1 cellular context compared by ENCODE assay signal in the genomic region with DNA sequence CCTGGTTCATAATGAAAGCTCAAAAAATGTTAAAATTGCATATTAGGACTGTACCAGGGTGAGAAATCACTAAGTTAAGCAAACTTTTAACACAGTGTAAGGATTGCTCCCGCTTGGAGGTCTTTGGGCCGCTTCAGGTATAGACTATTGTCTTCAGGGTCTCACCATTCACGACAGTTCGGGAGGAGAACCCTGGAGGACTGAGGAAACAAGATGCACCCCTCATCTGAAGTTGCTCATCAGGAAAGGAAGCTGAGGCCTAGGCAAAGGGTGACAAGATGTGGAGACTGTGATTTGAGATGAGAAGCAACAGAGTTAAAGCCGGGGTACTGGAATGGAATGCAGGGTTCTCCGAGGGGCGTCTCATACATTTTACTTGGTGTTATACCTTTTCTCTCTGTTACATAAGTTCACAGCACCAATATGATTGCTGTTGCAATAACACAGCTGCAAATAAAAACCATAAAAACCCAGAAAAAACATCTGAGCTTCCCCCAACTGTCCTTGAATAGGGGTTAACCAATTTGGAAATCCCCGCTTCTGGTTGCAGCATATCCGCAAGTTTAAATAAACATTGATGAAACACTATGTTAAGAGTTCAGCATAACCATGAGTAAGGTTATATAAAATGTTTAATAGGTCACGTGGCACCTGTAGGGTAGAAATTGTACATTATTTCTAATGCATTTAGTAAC.
TF ChIP-seq lines count a peak whose summit lies in the region.

No MANE protein-coding gene starts in this region.

TF ChIP-seq in HepG2, 621 proteins besides CTCF, POLR2A, EP300 and RAD21 (continued from another document):
- no peak for TF ChIP-seq PHF8 (CRISPR knock-in tag; IDR thresholded peaks at IDR 0.05)
- TF ChIP-seq RXRB (CRISPR knock-in tag; IDR thresholded peaks at IDR 0.05; ENCODE audit: borderline replicate concordance): peak; percentile 14; the same call in 1 of the 2 replicates
- no peak for TF ChIP-seq ZNF790 (CRISPR knock-in tag; IDR thresholded peaks at IDR 0.05; ENCODE audit: borderline replicate concordance)
- TF ChIP-seq ZKSCAN5 (CRISPR knock-in tag; IDR thresholded peaks at IDR 0.05): no peak
- no peak for TF ChIP-seq USF2 (IDR thresholded peaks at IDR 0.05; ENCODE audit: low read depth, low read length)
- TF ChIP-seq USF2 (CRISPR knock-in tag; IDR thresholded peaks at IDR 0.05; ENCODE audit: borderline replicate concordance): peak; percentile 49; the same call in 1 of the 2 replicates
- no peak for TF ChIP-seq DMAP1 (CRISPR knock-in tag; IDR thresholded peaks at IDR 0.05)
- TF ChIP-seq, protein P1, sequence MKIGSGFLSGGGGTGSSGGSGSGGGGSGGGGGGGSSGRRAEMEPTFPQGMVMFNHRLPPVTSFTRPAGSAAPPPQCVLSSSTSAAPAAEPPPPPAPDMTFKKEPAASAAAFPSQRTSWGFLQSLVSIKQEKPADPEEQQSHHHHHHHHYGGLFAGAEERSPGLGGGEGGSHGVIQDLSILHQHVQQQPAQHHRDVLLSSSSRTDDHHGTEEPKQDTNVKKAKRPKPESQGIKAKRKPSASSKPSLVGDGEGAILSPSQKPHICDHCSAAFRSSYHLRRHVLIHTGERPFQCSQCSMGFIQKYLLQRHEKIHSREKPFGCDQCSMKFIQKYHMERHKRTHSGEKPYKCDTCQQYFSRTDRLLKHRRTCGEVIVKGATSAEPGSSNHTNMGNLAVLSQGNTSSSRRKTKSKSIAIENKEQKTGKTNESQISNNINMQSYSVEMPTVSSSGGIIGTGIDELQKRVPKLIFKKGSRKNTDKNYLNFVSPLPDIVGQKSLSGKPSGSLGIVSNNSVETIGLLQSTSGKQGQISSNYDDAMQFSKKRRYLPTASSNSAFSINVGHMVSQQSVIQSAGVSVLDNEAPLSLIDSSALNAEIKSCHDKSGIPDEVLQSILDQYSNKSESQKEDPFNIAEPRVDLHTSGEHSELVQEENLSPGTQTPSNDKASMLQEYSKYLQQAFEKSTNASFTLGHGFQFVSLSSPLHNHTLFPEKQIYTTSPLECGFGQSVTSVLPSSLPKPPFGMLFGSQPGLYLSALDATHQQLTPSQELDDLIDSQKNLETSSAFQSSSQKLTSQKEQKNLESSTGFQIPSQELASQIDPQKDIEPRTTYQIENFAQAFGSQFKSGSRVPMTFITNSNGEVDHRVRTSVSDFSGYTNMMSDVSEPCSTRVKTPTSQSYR (CRISPR knock-in tag; IDR thresholded peaks at IDR 0.05; ENCODE audit: borderline replicate concordance): peak; percentile 30; the same call in 1 of the 2 replicates
- TF ChIP-seq TSC22D2 (CRISPR knock-in tag; IDR thresholded peaks at IDR 0.05; ENCODE audit: borderline replicate concordance): no peak
- TF ChIP-seq RELA (CRISPR knock-in tag; IDR thresholded peaks at IDR 0.05): peak; percentile 80; the same call in 1 of the 2 replicates
- TF ChIP-seq CEBPB (IDR thresholded peaks at IDR 0.05; ENCODE audit: borderline replicate concordance, low read depth, low read length): peak; percentile 78
- TF ChIP-seq, protein P2, sequence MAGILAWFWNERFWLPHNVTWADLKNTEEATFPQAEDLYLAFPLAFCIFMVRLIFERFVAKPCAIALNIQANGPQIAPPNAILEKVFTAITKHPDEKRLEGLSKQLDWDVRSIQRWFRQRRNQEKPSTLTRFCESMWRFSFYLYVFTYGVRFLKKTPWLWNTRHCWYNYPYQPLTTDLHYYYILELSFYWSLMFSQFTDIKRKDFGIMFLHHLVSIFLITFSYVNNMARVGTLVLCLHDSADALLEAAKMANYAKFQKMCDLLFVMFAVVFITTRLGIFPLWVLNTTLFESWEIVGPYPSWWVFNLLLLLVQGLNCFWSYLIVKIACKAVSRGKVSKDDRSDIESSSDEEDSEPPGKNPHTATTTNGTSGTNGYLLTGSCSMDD (CRISPR knock-in tag; IDR thresholded peaks at IDR 0.05): no peak
- TF ChIP-seq HDAC6 (IDR thresholded peaks at IDR 0.05; ENCODE audit: low read depth, low read length): no peak
- TF ChIP-seq HES4 (CRISPR knock-in tag; IDR thresholded peaks at IDR 0.05; ENCODE audit: borderline replicate concordance): no peak
- TF ChIP-seq ZNF382 (CRISPR knock-in tag; IDR thresholded peaks at IDR 0.05; ENCODE audit: borderline replicate concordance): no peak
- 0 out of 2 replicates have a peak, but pooled peaks have one; percentile 13 for TF ChIP-seq RARA (CRISPR knock-in tag; IDR thresholded peaks at IDR 0.05)
- no peak for TF ChIP-seq ZNF75D (CRISPR knock-in tag; IDR thresholded peaks at IDR 0.05; ENCODE audit: borderline replicate concordance)
- TF ChIP-seq, protein P3, sequence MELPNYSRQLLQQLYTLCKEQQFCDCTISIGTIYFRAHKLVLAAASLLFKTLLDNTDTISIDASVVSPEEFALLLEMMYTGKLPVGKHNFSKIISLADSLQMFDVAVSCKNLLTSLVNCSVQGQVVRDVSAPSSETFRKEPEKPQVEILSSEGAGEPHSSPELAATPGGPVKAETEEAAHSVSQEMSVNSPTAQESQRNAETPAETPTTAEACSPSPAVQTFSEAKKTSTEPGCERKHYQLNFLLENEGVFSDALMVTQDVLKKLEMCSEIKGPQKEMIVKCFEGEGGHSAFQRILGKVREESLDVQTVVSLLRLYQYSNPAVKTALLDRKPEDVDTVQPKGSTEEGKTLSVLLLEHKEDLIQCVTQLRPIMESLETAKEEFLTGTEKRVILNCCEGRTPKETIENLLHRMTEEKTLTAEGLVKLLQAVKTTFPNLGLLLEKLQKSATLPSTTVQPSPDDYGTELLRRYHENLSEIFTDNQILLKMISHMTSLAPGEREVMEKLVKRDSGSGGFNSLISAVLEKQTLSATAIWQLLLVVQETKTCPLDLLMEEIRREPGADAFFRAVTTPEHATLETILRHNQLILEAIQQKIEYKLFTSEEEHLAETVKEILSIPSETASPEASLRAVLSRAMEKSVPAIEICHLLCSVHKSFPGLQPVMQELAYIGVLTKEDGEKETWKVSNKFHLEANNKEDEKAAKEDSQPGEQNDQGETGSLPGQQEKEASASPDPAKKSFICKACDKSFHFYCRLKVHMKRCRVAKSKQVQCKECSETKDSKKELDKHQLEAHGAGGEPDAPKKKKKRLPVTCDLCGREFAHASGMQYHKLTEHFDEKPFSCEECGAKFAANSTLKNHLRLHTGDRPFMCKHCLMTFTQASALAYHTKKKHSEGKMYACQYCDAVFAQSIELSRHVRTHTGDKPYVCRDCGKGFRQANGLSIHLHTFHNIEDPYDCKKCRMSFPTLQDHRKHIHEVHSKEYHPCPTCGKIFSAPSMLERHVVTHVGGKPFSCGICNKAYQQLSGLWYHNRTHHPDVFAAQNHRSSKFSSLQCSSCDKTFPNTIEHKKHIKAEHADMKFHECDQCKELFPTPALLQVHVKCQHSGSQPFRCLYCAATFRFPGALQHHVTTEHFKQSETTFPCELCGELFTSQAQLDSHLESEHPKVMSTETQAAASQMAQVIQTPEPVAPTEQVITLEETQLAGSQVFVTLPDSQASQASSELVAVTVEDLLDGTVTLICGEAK (IDR thresholded peaks at IDR 0.05): no peak
- TF ChIP-seq, protein P3 (CRISPR knock-in tag; IDR thresholded peaks at IDR 0.05): no peak
- TF ChIP-seq ZNF660 (CRISPR knock-in tag; IDR thresholded peaks at IDR 0.05; ENCODE audit: borderline replicate concordance, low read depth): no peak
- no peak for TF ChIP-seq RARG (CRISPR knock-in tag; IDR thresholded peaks at IDR 0.05; ENCODE audit: low read depth)
- TF ChIP-seq ZNF607 (CRISPR knock-in tag; IDR thresholded peaks at IDR 0.05; ENCODE audit: borderline replicate concordance): no peak
- no peak for TF ChIP-seq ADNP (CRISPR knock-in tag; IDR thresholded peaks at IDR 0.05)
- peak; percentile 36; the same call in 1 of the 2 replicates for TF ChIP-seq GATAD2A (CRISPR knock-in tag; IDR thresholded peaks at IDR 0.05)
- TF ChIP-seq AGO1 (IDR thresholded peaks at IDR 0.05; ENCODE audit: low read depth, low read length, poor library complexity, severe bottlenecking): no peak
- TF ChIP-seq ZNF652 (CRISPR knock-in tag; IDR thresholded peaks at IDR 0.05; ENCODE audit: borderline replicate concordance, low read depth): peak; percentile 56; the same call in 1 of the 2 replicates
- TF ChIP-seq ZNF180 (CRISPR knock-in tag; IDR thresholded peaks at IDR 0.05; ENCODE audit: borderline replicate concordance, low read depth): no peak
- TF ChIP-seq ATF4 (CRISPR knock-in tag; IDR thresholded peaks at IDR 0.05): peak in 1 of 2 experiments; percentile 94; a peak in 2 of 4 replicates
- TF ChIP-seq CEBPG (CRISPR knock-in tag; IDR thresholded peaks at IDR 0.05): peak; percentile 55; the same call in 1 of the 2 replicates
- peak; percentile 54; the same call in 1 of the 2 replicates for TF ChIP-seq FOXA3 (CRISPR knock-in tag; IDR thresholded peaks at IDR 0.05)
